Comparison of ENCODE assay signal across 15 cellular contexts in the genomic region with DNA sequence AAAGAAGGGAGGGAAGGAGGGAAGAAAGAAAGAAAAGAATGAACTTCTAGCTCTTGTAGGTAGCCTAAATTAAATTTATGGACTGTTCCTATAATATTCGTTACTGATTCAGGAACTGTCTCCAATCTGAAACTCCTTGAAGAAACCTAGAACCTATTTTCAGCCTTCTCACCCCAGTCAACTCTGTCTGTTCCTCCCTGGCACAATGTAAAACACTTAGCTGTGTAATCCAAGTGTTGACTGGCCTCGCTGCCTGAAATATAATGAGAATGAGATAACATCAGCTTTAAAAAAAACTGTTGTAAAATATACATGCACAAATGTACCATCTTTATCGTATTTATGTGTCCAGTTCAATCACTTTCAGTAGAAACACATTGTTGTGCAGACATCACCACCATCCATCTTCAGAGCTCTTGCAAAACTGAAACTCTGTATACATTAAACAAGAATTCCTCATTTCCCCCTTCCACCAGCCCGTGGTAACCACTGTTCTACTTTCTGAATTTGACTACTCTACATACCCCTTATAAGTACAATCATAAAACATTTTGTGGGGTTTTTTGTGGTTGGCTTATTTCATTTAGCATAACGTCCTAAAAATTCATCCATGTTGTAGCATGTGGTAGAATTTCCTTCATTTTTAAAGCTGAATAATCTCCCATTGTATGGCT. TPM values are rescaled to one million over a fixed set of nuclear protein-coding genes. Genes with fewer than 3 reads are reported as not detected.
DNase-seq lines count a peak whose midpoint lies in the region; ATAC-seq and TF ChIP-seq lines count a peak whose summit lies in the region.
"Had no signal": no experiment of that assay in that cellular context is flagged by ENCODE, and none has a peak within 500 bp of the region (broad histone marks: within the 10 kb centered on the region; RNA-seq: fewer than 3 reads in every experiment).

No MANE protein-coding gene starts in this region.

- ATAC-seq in GM21447 (IDR thresholded peaks at IDR 0.05; ENCODE audit: unreplicated experiment) (peak; percentile 97), HG03135 (IDR thresholded peaks at IDR 0.05; ENCODE audit: unreplicated experiment) (peak; percentile 95)
- ATAC-seq: gastrocnemius medialis had no signal

- H3K4me3 Mint-ChIP-seq in activated CD4-positive, alpha-beta memory T cell treated with anti-CD3 and anti-CD28 coated beads for 36 hours: no peak overlapping the region
- no peak overlapping the region for H3K4me3 Mint-ChIP-seq in activated CD4-positive, alpha-beta memory T cell treated with anti-CD3 and anti-CD28 coated beads, Interleukin-2, amount 10 ng/mL, durations not matched to agents 7 days and 5 days
- peak overlapping the region; percentile 48 for H3K4me3 Mint-ChIP-seq in dendritic cell treated with granulocyte-macrophage colony-stimulating factor and Interleukin-4, amounts not matched to agents 40 ng/mL and 50 ng/mL, for 4 days
- H3K4me3 Mint-ChIP-seq: memory B cell had no signal

- H3K4me3 ChIP-seq in testis: no peak overlapping the region
- H3K4me3 ChIP-seq: gastrocnemius medialis, sigmoid colon had no signal

- 72 to 73% methylated on average over 5 of the region's 5 CpGs for WGBS in testis, 2 donors

- no peaks in the 10 kb centered on the region for H3K4me1 ChIP-seq in testis
- H3K4me1 ChIP-seq: gastrocnemius medialis, sigmoid colon had no signal

- H3K27ac Mint-ChIP-seq in activated CD4-positive, alpha-beta memory T cell treated with anti-CD3 and anti-CD28 coated beads for 36 hours: no peak overlapping the region
- no peak overlapping the region for H3K27ac Mint-ChIP-seq in activated CD4-positive, alpha-beta memory T cell treated with anti-CD3 and anti-CD28 coated beads, Interleukin-2, amount 10 ng/mL, durations not matched to agents 7 days and 5 days
- peak overlapping the region; percentile 49 for H3K27ac Mint-ChIP-seq in dendritic cell treated with granulocyte-macrophage colony-stimulating factor and Interleukin-4, amounts not matched to agents 40 ng/mL and 50 ng/mL, for 4 days
- H3K27ac Mint-ChIP-seq: memory B cell had no signal

- no peak for TF ChIP-seq POLR2A in testis (IDR thresholded peaks at IDR 0.05)

- intact Hi-C loops in activated CD4-positive, alpha-beta memory T cell treated with anti-CD3 and anti-CD28 coated beads for 36 hours (cut with micrococcal nuclease): loop anchor here (1.0 to 10.0 kb wide), 7 partner anchors 20 to 329 kb away; no protein-coding TSS in a partner anchor
- intact Hi-C loops in dendritic cell treated with granulocyte-macrophage colony-stimulating factor and Interleukin-4, amounts not matched to agents 40 ng/mL and 50 ng/mL, for 4 days (cut with micrococcal nuclease): no loop called here
- intact Hi-C loops in testis (cut with DNase I; ENCODE audit: low total_unique reads): no loop called here

- no peaks in the 10 kb centered on the region for H3K9me3 Mint-ChIP-seq in activated CD4-positive, alpha-beta memory T cell treated with anti-CD3 and anti-CD28 coated beads for 36 hours
- H3K9me3 Mint-ChIP-seq in activated CD4-positive, alpha-beta memory T cell treated with anti-CD3 and anti-CD28 coated beads, Interleukin-2, amount 10 ng/mL, durations not matched to agents 7 days and 5 days: no peaks in the 10 kb centered on the region
- no peaks in the 10 kb centered on the region for H3K9me3 Mint-ChIP-seq in dendritic cell treated with granulocyte-macrophage colony-stimulating factor and Interleukin-4, amounts not matched to agents 40 ng/mL and 50 ng/mL, for 4 days
- H3K9me3 Mint-ChIP-seq: memory B cell had no signal

- no peak for TF ChIP-seq CTCF in testis (IDR thresholded peaks at IDR 0.05)

- POLR2A ChIA-PET in activated CD4-positive, alpha-beta memory T cell treated with anti-CD3 and anti-CD28 coated beads for 36 hours (lab: Charles Lee): interaction anchor here (0.8 to 2.3 kb wide), 5 partner anchors 114 to 357 kb away, joined by 3 to 6 read pairs (median 3); a partner anchor contains a TSS
- POLR2A ChIA-PET in activated CD4-positive, alpha-beta memory T cell treated with anti-CD3 and anti-CD28 coated beads, Interleukin-2, amount 10 ng/mL, durations not matched to agents 7 days and 5 days (lab: Charles Lee): interaction anchor here (0.9 to 1.3 kb wide), 4 partner anchors 20 to 114 kb away, joined by 3 to 4 read pairs (median 4); a partner anchor contains a TSS

- no peak overlapping the region for H3K27ac ChIP-seq in testis
- H3K27ac ChIP-seq: gastrocnemius medialis, sigmoid colon had no signal

- H3K4me1 Mint-ChIP-seq in activated CD4-positive, alpha-beta memory T cell treated with anti-CD3 and anti-CD28 coated beads for 36 hours (ENCODE audit: low read depth): peaks cover 17% of the 10 kb centered on the region
- H3K4me1 Mint-ChIP-seq in activated CD4-positive, alpha-beta memory T cell treated with anti-CD3 and anti-CD28 coated beads, Interleukin-2, amount 10 ng/mL, durations not matched to agents 7 days and 5 days: peaks cover 20% of the 10 kb centered on the region
- H3K4me1 Mint-ChIP-seq in dendritic cell treated with granulocyte-macrophage colony-stimulating factor and Interleukin-4, amounts not matched to agents 40 ng/mL and 50 ng/mL, for 4 days (ENCODE audit: low read depth): peaks cover 45% of the 10 kb centered on the region

- no peaks in the 10 kb centered on the region for H3K36me3 Mint-ChIP-seq in activated CD4-positive, alpha-beta memory T cell treated with anti-CD3 and anti-CD28 coated beads for 36 hours
- no peaks in the 10 kb centered on the region for H3K36me3 Mint-ChIP-seq in activated CD4-positive, alpha-beta memory T cell treated with anti-CD3 and anti-CD28 coated beads, Interleukin-2, amount 10 ng/mL, durations not matched to agents 7 days and 5 days (ENCODE audit: low read depth)
- H3K36me3 Mint-ChIP-seq in dendritic cell treated with granulocyte-macrophage colony-stimulating factor and Interleukin-4, amounts not matched to agents 40 ng/mL and 50 ng/mL, for 4 days (ENCODE audit: low read depth): no peaks in the 10 kb centered on the region
- H3K36me3 Mint-ChIP-seq: memory B cell had no signal

- CTCF ChIA-PET in activated CD4-positive, alpha-beta memory T cell treated with anti-CD3 and anti-CD28 coated beads for 36 hours (lab: Charles Lee): interaction anchor here (0.5 to 5.0 kb wide), 10 partner anchors 9 to 421 kb away, joined by 3 to 34 read pairs (median 4); no protein-coding TSS in a partner anchor
- CTCF ChIA-PET in activated CD4-positive, alpha-beta memory T cell treated with anti-CD3 and anti-CD28 coated beads, Interleukin-2, amount 10 ng/mL, durations not matched to agents 7 days and 5 days (lab: Charles Lee): interaction anchor here (0.8 to 2.7 kb wide), 5 partner anchors 9 to 384 kb away, joined by 3 to 23 read pairs (median 4); no protein-coding TSS in a partner anchor

- no peaks in the 10 kb centered on the region for H3K36me3 ChIP-seq in testis (ENCODE audit: low read depth, missing control alignments)
- H3K36me3 ChIP-seq: gastrocnemius medialis, sigmoid colon had no signal

- H3K9me3 ChIP-seq in testis: no peaks in the 10 kb centered on the region
- H3K9me3 ChIP-seq: gastrocnemius medialis, sigmoid colon had no signal

- DNase-seq in activated CD4-positive, alpha-beta memory T cell treated with anti-CD3 and anti-CD28 coated beads for 36 hours: peak; percentile 42
- DNase-seq in activated CD4-positive, alpha-beta memory T cell treated with anti-CD3 and anti-CD28 coated beads, Interleukin-2, amount 10 ng/mL, durations not matched to agents 7 days and 5 days: no peak
- DNase-seq in AG08396 (ENCODE audit: low spot score) (no peak), testis (no peak), H4 (ENCODE audit: low spot score) (no peak)
- DNase-seq: caudate nucleus, gastrocnemius medialis, NCI-H187 treated with DMSO at 0.1 percent for 48 hours, sigmoid colon had no signal

- H3K27me3 ChIP-seq in testis: no peaks in the 10 kb centered on the region
- H3K27me3 ChIP-seq: gastrocnemius medialis, sigmoid colon had no signal

- no peaks in the 10 kb centered on the region for H3K27me3 Mint-ChIP-seq in activated CD4-positive, alpha-beta memory T cell treated with anti-CD3 and anti-CD28 coated beads for 36 hours
- peaks cover 11% of the 10 kb centered on the region for H3K27me3 Mint-ChIP-seq in activated CD4-positive, alpha-beta memory T cell treated with anti-CD3 and anti-CD28 coated beads, Interleukin-2, amount 10 ng/mL, durations not matched to agents 7 days and 5 days
- H3K27me3 Mint-ChIP-seq in dendritic cell treated with granulocyte-macrophage colony-stimulating factor and Interleukin-4, amounts not matched to agents 40 ng/mL and 50 ng/mL, for 4 days: no peaks in the 10 kb centered on the region

RNA-seq across cellular contexts. Expression of a gene that starts 6.3 kb away (rescaled TPM):
- not detected for total RNA-seq in activated CD4-positive, alpha-beta memory T cell treated with anti-CD3 and anti-CD28 coated beads for 36 hours
- total RNA-seq in activated CD4-positive, alpha-beta memory T cell treated with anti-CD3 and anti-CD28 coated beads, Interleukin-2, amount 10 ng/mL, durations not matched to agents 7 days and 5 days: not detected
- total RNA-seq in testis: under 1 TPM; 0.19 to 0.24 TPM
- not detected for polyA plus RNA-seq in testis (ENCODE audit: insufficient read depth, low read depth, low replicate concordance)
- total RNA-seq in H4 (2014; rRNA removed; shearing (Covaris generic)): not detected in 2 replicates
- total RNA-seq: gastrocnemius medialis, sigmoid colon, SK-MEL-5 had no signal
- polyA plus RNA-seq: AG04450, sigmoid colon had no signal
